1 cellular context compared by ENCODE assay signal in the genomic region with DNA sequence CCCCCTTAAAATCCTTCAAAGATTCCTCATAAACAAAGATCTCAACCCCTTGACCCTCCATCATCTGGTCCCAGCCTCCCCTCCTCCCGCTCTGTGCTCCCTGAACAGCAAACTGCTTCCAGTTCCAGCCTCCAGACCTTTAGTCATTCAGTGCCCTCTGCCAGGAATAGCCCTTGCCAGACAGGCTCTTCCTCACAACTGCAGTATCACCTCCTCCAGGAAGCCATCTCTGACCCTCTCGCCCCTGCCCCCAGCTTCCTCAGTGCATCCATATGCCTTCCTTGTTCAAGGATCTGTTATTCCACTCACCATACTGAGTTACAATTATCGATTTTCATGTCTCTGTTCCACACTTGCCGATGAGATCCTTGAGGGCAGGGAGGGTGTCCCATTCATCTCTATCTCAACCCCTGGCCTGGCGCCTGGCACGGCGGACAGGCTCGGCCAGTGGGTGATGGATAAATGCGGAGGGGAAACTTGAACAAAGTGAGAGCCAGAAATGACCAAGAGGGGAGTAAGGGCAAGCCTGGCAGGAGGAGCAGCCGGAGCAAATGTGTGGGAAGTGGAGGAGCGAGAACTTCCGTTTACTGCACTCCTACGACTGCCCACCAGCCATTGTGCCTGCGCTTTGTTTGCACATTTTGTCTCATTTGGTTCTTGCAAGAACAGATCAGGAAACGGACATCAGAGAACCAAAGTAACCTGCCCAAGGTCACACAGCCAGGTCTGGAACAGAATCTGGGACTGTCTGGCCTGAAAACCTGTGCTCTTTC.
A peak's percentile ranks its signal among the peaks of the same experiment; 100 is the strongest.
TF ChIP-seq lines count a peak whose summit lies in the region.

No MANE protein-coding gene starts in this region.

TF ChIP-seq in K562, 482 proteins besides CTCF, POLR2A, EP300 and RAD21:
- TF ChIP-seq PCBP2 (IDR thresholded peaks at IDR 0.05; ENCODE audit: low read depth, low read length, poor library complexity, severe bottlenecking), result no peak
- no peak for TF ChIP-seq KDM1A (IDR thresholded peaks at IDR 0.05)
- TF ChIP-seq, protein P1, sequence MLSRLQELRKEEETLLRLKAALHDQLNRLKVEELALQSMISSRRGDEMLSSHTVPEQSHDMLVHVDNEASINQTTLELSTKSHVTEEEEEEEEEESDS (CRISPR knock-in tag; IDR thresholded peaks at IDR 0.05), result no peak
- peak; percentile 44 for TF ChIP-seq RBM25 (IDR thresholded peaks at IDR 0.05; ENCODE audit: low read depth, low read length, severe bottlenecking)
- TF ChIP-seq PCBP1 (IDR thresholded peaks at IDR 0.05; ENCODE audit: low read depth, low read length, poor library complexity, severe bottlenecking), result no peak
- TF ChIP-seq ZFP36 (IDR thresholded peaks at IDR 0.05; ENCODE audit: low read depth, low read length, partially characterized antibody), result peak; percentile 37
- no peak for TF ChIP-seq RAD51 (IDR thresholded peaks at IDR 0.05; ENCODE audit: borderline replicate concordance, low read depth)
- TF ChIP-seq, protein P2, sequence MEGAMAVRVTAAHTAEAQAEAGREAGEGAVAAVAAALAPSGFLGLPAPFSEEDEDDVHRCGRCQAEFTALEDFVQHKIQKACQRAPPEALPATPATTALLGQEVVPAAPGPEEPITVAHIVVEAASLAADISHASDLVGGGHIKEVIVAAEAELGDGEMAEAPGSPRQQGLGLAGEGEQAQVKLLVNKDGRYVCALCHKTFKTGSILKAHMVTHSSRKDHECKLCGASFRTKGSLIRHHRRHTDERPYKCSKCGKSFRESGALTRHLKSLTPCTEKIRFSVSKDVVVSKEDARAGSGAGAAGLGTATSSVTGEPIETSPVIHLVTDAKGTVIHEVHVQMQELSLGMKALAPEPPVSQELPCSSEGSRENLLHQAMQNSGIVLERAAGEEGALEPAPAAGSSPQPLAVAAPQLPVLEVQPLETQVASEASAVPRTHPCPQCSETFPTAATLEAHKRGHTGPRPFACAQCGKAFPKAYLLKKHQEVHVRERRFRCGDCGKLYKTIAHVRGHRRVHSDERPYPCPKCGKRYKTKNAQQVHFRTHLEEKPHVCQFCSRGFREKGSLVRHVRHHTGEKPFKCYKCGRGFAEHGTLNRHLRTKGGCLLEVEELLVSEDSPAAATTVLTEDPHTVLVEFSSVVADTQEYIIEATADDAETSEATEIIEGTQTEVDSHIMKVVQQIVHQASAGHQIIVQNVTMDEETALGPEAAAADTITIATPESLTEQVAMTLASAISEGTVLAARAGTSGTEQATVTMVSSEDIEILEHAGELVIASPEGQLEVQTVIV (CRISPR knock-in tag; IDR thresholded peaks at IDR 0.05; ENCODE audit: borderline replicate concordance), result no peak
- peak; percentile 84 for TF ChIP-seq ZNF263 (CRISPR knock-in tag; IDR thresholded peaks at IDR 0.05; ENCODE audit: borderline replicate concordance)
- no peak for TF ChIP-seq KLF6 (CRISPR knock-in tag; IDR thresholded peaks at IDR 0.05; ENCODE audit: borderline replicate concordance)
- no peak for TF ChIP-seq ELF1 (tag; IDR thresholded peaks at IDR 0.05)
- TF ChIP-seq FOXK2 (conservative IDR thresholded peaks at IDR 0.05 in 1 of 2, IDR thresholded peaks at IDR 0.05 in 1 of 2; ENCODE audit: low read depth in 2 of 2), result no peak
